9 cellular contexts compared by ENCODE assay signal in the genomic region with DNA sequence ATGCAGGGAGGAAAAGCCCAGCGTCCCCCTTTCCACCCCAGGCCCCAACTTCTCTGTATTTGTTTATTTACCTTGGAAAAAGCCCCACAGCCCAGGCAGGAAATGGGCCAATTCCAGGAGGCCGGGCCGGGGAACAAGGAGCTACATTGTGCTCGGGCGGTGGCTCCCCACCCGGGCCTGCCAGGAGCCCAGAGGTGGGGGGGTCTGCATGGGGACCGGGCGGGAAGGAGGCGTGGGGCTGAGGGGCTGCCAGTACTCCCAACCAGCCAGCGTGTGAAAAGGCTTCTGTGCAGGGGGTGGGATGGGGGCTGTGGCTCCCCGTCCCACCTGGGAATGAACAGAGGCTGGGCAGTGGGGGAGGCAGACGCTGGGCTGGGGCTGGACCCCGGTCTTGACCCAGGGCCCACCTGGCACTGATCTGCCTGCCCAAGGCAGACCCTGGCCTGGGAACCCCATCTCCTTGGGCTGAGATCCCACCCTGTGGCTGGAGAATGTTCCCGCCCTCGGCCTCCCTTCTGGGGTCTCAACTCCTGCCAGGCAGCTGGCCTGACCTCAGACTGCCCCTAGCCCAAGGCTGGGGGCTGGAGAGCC. TPM values are rescaled to one million over a fixed set of nuclear protein-coding genes. Genes with fewer than 3 reads are reported as not detected.
DNase-seq lines count a peak whose midpoint lies in the region; ATAC-seq and TF ChIP-seq lines count a peak whose summit lies in the region.
"Not testable (repeated sequence)": the region's sequence is repeated elsewhere in the genome, so short reads cannot be mapped to it uniquely, and the experiment has no call there.
"Had no signal": no experiment of that assay in that cellular context is flagged by ENCODE, and none has a peak within 500 bp of the region (broad histone marks: within the 10 kb centered on the region; RNA-seq: fewer than 3 reads in every experiment).

No MANE protein-coding gene starts in this region.

- TF ChIP-seq CTCF in chondrocyte (IDR thresholded peaks at IDR 0.05) = not testable (repeated sequence)

- not testable (repeated sequence) for H3K4me3 ChIP-seq in ACC112 (ENCODE audit: low read depth, low read length)

- not testable (repeated sequence) for H3K36me3 Mint-ChIP-seq in chondrocyte (ENCODE audit: low read depth)

- H2AFZ ChIP-seq in ACC112 (ENCODE audit: low read length, unreplicated experiment) = peak overlapping the region; percentile 68

- not testable (repeated sequence) for H3K36me3 ChIP-seq in ACC112 (ENCODE audit: insufficient read depth, low read length)

- peak overlapping the region; percentile 48 for H3K4me3 Mint-ChIP-seq in chondrocyte (ENCODE audit: unreplicated experiment)

- H3K4me1 ChIP-seq in ACC112 (ENCODE audit: control insufficient read depth, insufficient read depth, low read length, unreplicated experiment) = not testable (repeated sequence)

- intact Hi-C loops in sciatic nerve (cut with DNase I) = not testable (repeated sequence)

- not testable (repeated sequence) for H3K79me2 ChIP-seq in ACC112 (ENCODE audit: control insufficient read depth, insufficient read depth, low read length, unreplicated experiment)

- H3K27me3 Mint-ChIP-seq in chondrocyte (ENCODE audit: low read depth) = not testable (repeated sequence)

- peak; percentile 14 for DNase-seq in NCI-H1048 (lab: John Stamatoyannopoulos, UW)
- DNase-seq in SW480 (ENCODE audit: low spot score) = peak; percentile 39
- not testable (repeated sequence) for DNase-seq in chondrocyte (ENCODE audit: low spot score)
- DNase-seq in globus pallidus (ENCODE audit: low spot score) = peak; percentile 67
- DNase-seq in inferior parietal cortex (ENCODE audit: extremely low spot score) = peak; percentile 11
- DNase-seq in midbrain (lab: John Stamatoyannopoulos, UW) = peak; percentile 69
- peak; percentile 84 for DNase-seq in sciatic nerve (ENCODE audit: low spot score)

- not testable (repeated sequence) for H3K27ac Mint-ChIP-seq in chondrocyte (ENCODE audit: unreplicated experiment)

- not testable (repeated sequence) for H3K9me3 Mint-ChIP-seq in chondrocyte (ENCODE audit: low read depth)

- H3K27me3 ChIP-seq in ACC112 (ENCODE audit: insufficient read depth, low read length) = not testable (repeated sequence)

- not testable (repeated sequence) for H3K4me1 Mint-ChIP-seq in chondrocyte (ENCODE audit: low read depth)

- ATAC-seq in sciatic nerve = peak; percentile 99

- H3K27ac ChIP-seq in ACC112 (ENCODE audit: low read depth, low read length) = not testable (repeated sequence)

RNA-seq across cellular contexts. Expression of a gene that starts 22.9 kb away (rescaled TPM):
- total RNA-seq in chondrocyte (2.2 to 4.5 TPM (median 4.3 TPM) in 3 replicates), sciatic nerve (0.71 TPM)
- total RNA-seq: T-helper 2 cell treated with Interferon-gamma antibody and Interleukin-4, amounts not matched to agents 100 ng/mL and 5 ng/mL, for 36 hours had no signal
